Comparison of ENCODE assay signal across 18 cellular contexts in the genomic region with DNA sequence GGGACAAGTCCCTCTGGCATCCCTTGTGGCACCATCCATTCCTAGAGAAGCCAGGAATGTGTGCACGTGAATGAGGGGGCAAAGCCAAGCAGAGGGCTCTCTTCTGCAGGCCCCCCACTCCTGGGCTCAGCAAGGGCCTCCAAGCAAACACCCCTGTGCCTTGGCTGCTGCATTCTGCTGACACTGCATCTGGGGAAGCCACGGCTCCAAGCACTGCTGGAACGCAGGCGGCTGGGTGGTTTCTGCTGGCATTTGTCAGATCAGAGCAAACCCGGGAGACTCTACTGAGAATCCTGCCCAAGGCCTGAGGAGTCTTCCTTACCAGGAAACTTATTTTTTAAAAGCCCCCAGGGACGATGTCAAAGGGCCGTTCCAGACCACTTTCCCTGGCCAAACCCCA. TPM values are rescaled to one million over a fixed set of nuclear protein-coding genes. Genes with fewer than 3 reads are reported as not detected.
DNase-seq lines count a peak whose midpoint lies in the region; ATAC-seq and TF ChIP-seq lines count a peak whose summit lies in the region.
"Had no signal": no experiment of that assay in that cellular context is flagged by ENCODE, and none has a peak within 500 bp of the region (broad histone marks: within the 10 kb centered on the region; RNA-seq: fewer than 3 reads in every experiment).

No MANE protein-coding gene starts in this region.

- H3K27ac ChIP-seq in lower lobe of right lung (peak overlapping the region; percentile 80), skeletal muscle tissue (ENCODE audit: low read depth, low read length) (peak overlapping the region; percentile 81)

- H3K4me3 Mint-ChIP-seq in natural killer cell, result no peak overlapping the region
- H3K4me3 Mint-ChIP-seq in natural killer cell treated with Interleukin-12 subunit alpha and Interleukin-12 subunit beta and Interleukin-15 and Interleukin-18, amount 100 ng/mL, for 72 hours, result no peak overlapping the region
- H3K4me3 Mint-ChIP-seq: activated CD8-positive, alpha-beta T cell treated with anti-CD3 and anti-CD28 coated beads, Interleukin-2, amount 10 ng/mL, durations not matched to agents 7 days and 5 days; CD8-positive, alpha-beta memory T cell; immature natural killer cell; WTC11 had no signal

- H3K27ac Mint-ChIP-seq in natural killer cell, result peak overlapping the region; percentile 73 to 86
- no peak overlapping the region for H3K27ac Mint-ChIP-seq in natural killer cell treated with Interleukin-12 subunit alpha and Interleukin-12 subunit beta and Interleukin-15 and Interleukin-18, amount 100 ng/mL, for 72 hours
- H3K27ac Mint-ChIP-seq: activated CD8-positive, alpha-beta T cell treated with anti-CD3 and anti-CD28 coated beads, Interleukin-2, amount 10 ng/mL, durations not matched to agents 7 days and 5 days had no signal

- no peaks in the 10 kb centered on the region for H3K27me3 Mint-ChIP-seq in natural killer cell (ENCODE audit: low read depth in 2 of 2)
- H3K27me3 Mint-ChIP-seq in natural killer cell treated with Interleukin-12 subunit alpha and Interleukin-12 subunit beta and Interleukin-15 and Interleukin-18, amount 100 ng/mL, for 72 hours, result no peaks in the 10 kb centered on the region

- H3K36me3 ChIP-seq in lower lobe of right lung (peaks cover 25% of the 10 kb centered on the region), skeletal muscle tissue (ENCODE audit: control insufficient read depth in 3 of 3, insufficient read depth in 3 of 3, low read length in 3 of 3) (peaks cover 6 to 13% (median 9%) of the 10 kb centered on the region in 3 donors)

- H3K36me3 Mint-ChIP-seq in natural killer cell, result no peaks in the 10 kb centered on the region
- no peaks in the 10 kb centered on the region for H3K36me3 Mint-ChIP-seq in natural killer cell treated with Interleukin-12 subunit alpha and Interleukin-12 subunit beta and Interleukin-15 and Interleukin-18, amount 100 ng/mL, for 72 hours
- H3K36me3 Mint-ChIP-seq: WTC11 had no signal

- H3K4me1 ChIP-seq in lower lobe of right lung (peaks cover 76% of the 10 kb centered on the region), skeletal muscle tissue (ENCODE audit: control insufficient read depth in 3 of 3, insufficient read depth in 3 of 3, low read length in 3 of 3) (peaks cover 73 to 84% (median 75%) of the 10 kb centered on the region in 3 donors)

- TF ChIP-seq CTCF in natural killer cell (IDR thresholded peaks at IDR 0.05) (no peak), lower lobe of right lung (IDR thresholded peaks at IDR 0.05) (no peak)

- H3K4me1 Mint-ChIP-seq in natural killer cell, result peaks cover 55 to 86% of the 10 kb centered on the region in 2 donors
- H3K4me1 Mint-ChIP-seq in natural killer cell treated with Interleukin-12 subunit alpha and Interleukin-12 subunit beta and Interleukin-15 and Interleukin-18, amount 100 ng/mL, for 72 hours (ENCODE audit: low read depth in 2 of 2), result peaks cover 18 to 50% of the 10 kb centered on the region in 2 donors

- H3K9ac ChIP-seq in skeletal muscle tissue (ENCODE audit: low read depth in 1 of 3, low read length in 3 of 3), result peak overlapping the region; percentile 36 to 70 (median 54)

- ATAC-seq in natural killer cell (no peak), lower lobe of right lung (no peak), GM18870 (IDR thresholded peaks at IDR 0.05; ENCODE audit: unreplicated experiment) (no peak)
- ATAC-seq in natural killer cell treated with Interleukin-12 subunit alpha and Interleukin-12 subunit beta and Interleukin-15 and Interleukin-18, amount 100 ng/mL, for 72 hours, result no peak
- ATAC-seq: activated CD8-positive, alpha-beta T cell treated with anti-CD3 and anti-CD28 coated beads, Interleukin-2, amount 10 ng/mL, durations not matched to agents 7 days and 5 days had no signal

- H3K9me3 ChIP-seq in lower lobe of right lung (no peaks in the 10 kb centered on the region), skeletal muscle tissue (ENCODE audit: control insufficient read depth in 3 of 3, low read length in 3 of 3) (no peaks in the 10 kb centered on the region)
- H3K9me3 ChIP-seq: tibial artery had no signal

- H3K4me3 ChIP-seq in lower lobe of right lung (no peak overlapping the region), skeletal muscle tissue (ENCODE audit: low read length in 3 of 3) (no peak overlapping the region)
- H3K4me3 ChIP-seq: tibial artery had no signal

- no peaks in the 10 kb centered on the region for H3K27me3 ChIP-seq in lower lobe of right lung (ENCODE audit: low read depth)
- no peaks in the 10 kb centered on the region for H3K27me3 ChIP-seq in skeletal muscle tissue (ENCODE audit: control insufficient read depth in 3 of 3, insufficient read depth in 3 of 3, low read length in 3 of 3)
- H3K27me3 ChIP-seq: tibial artery had no signal

- intact Hi-C loops in natural killer cell (cut with micrococcal nuclease) (no loop called here), lower lobe of right lung (cut with DNase I) (no loop called here), posterior cingulate gyrus (cut with DNase I) (no loop called here)

- H3K9me3 Mint-ChIP-seq in natural killer cell, result no peaks in the 10 kb centered on the region
- no peaks in the 10 kb centered on the region for H3K9me3 Mint-ChIP-seq in natural killer cell treated with Interleukin-12 subunit alpha and Interleukin-12 subunit beta and Interleukin-15 and Interleukin-18, amount 100 ng/mL, for 72 hours
- H3K9me3 Mint-ChIP-seq: CD8-positive, alpha-beta memory T cell; immature natural killer cell; WTC11 had no signal

- no peak for DNase-seq in natural killer cell
- no peak for DNase-seq in natural killer cell treated with Interleukin-12 subunit alpha and Interleukin-12 subunit beta and Interleukin-15 and Interleukin-18, amount 100 ng/mL, for 72 hours (ENCODE audit: low spot score)
- DNase-seq in lower lobe of right lung, result no peak
- no peak for DNase-seq in dedifferentiated amniotic fluid mesenchymal stem cell (ENCODE audit: extremely low spot score)
- DNase-seq in RKO (ENCODE audit: low spot score), result no peak
- no peak for DNase-seq in posterior cingulate gyrus
- DNase-seq: activated CD8-positive, alpha-beta T cell treated with anti-CD3 and anti-CD28 coated beads, Interleukin-2, amount 10 ng/mL, durations not matched to agents 7 days and 5 days; CD8-positive, alpha-beta memory T cell; immature natural killer cell; NCI-H1930; NCI-H69; tibial artery had no signal

RNA-seq across cellular contexts. Expression of a gene that starts 23.3 kb away (rescaled TPM):
- 10 to 100 TPM; 76.0 to 84.9 (median 83.3) TPM for total RNA-seq in natural killer cell
- total RNA-seq in natural killer cell treated with Interleukin-12 subunit alpha and Interleukin-12 subunit beta and Interleukin-15 and Interleukin-18, amount 100 ng/mL, for 72 hours, result 10 to 100 TPM; 66.9 to 85.5 TPM
- total RNA-seq in lower lobe of right lung, result 175 TPM
- 46.4 TPM for total RNA-seq in skeletal muscle tissue

RNA-seq across cellular contexts. Expression of a gene that starts 25.7 kb away (rescaled TPM):
- total RNA-seq in natural killer cell (under 1 TPM in 1 of 3 donors, not detected in 2; 0.50 TPM), lower lobe of right lung (8.5 TPM), skeletal muscle tissue (not detected)
- total RNA-seq in natural killer cell treated with Interleukin-12 subunit alpha and Interleukin-12 subunit beta and Interleukin-15 and Interleukin-18, amount 100 ng/mL, for 72 hours, result not detected
- total RNA-seq: activated CD8-positive, alpha-beta T cell treated with anti-CD3 and anti-CD28 coated beads, Interleukin-2, amount 10 ng/mL, durations not matched to agents 7 days and 5 days; CD8-positive, alpha-beta memory T cell; glomerular endothelial cell; mesenteric fat pad; pulmonary artery endothelial cell; WTC11 had no signal

RNA-seq across cellular contexts. Expression of a gene that starts 26.7 kb away (rescaled TPM):
- not detected for total RNA-seq in natural killer cell
- total RNA-seq in natural killer cell treated with Interleukin-12 subunit alpha and Interleukin-12 subunit beta and Interleukin-15 and Interleukin-18, amount 100 ng/mL, for 72 hours, result not detected
- 2.9 TPM for total RNA-seq in lower lobe of right lung
- total RNA-seq in skeletal muscle tissue, result 2.6 TPM
- total RNA-seq: activated CD8-positive, alpha-beta T cell treated with anti-CD3 and anti-CD28 coated beads, Interleukin-2, amount 10 ng/mL, durations not matched to agents 7 days and 5 days; glomerular endothelial cell; pulmonary artery endothelial cell had no signal

RNA-seq across cellular contexts. Expression of a gene that starts 41.3 kb away (rescaled TPM):
- total RNA-seq in natural killer cell (1 to 10 TPM in 2 of 3 donors, under 1 TPM in 1; 0.88 to 2.5 (median 1.8) TPM), lower lobe of right lung (18.9 TPM), skeletal muscle tissue (11.5 TPM)
- 1 to 10 TPM; 1.6 to 2.0 TPM for total RNA-seq in natural killer cell treated with Interleukin-12 subunit alpha and Interleukin-12 subunit beta and Interleukin-15 and Interleukin-18, amount 100 ng/mL, for 72 hours

Comparison
In these comparisons a context has a peak if more than half of its experiments do, and no peak if none do; other contexts are left out.
1. H3K27ac Mint-ChIP-seq: peak in natural killer cell (2 of 2); none in natural killer cell treated with Interleukin-12 subunit alpha and Interleukin-12 subunit beta and Interleukin-15 and Interleukin-18, amount 100 ng/mL, for 72 hours (0 of 2).